ENCODE assay signal across 28 cellular contexts in genomic region chr5:1730487-1730847, GRCh38.
DNase-seq lines count a peak whose midpoint lies in the region; TF ChIP-seq lines count a peak whose summit lies in the region.
"Had no signal": no experiment of that assay in that cellular context is flagged by ENCODE, and none has a peak within 500 bp of the region (broad histone marks: within the 10 kb centered on the region; RNA-seq: fewer than 3 reads in every experiment).

No MANE protein-coding gene starts in this region.

- no peaks in the 10 kb centered on the region for H3K79me2 ChIP-seq in osteoblast (ENCODE audit: insufficient read depth, low read length)
- no peaks in the 10 kb centered on the region for H3K79me2 ChIP-seq in GM23248 (ENCODE audit: insufficient read depth)

- H4K20me1 ChIP-seq in BLaER1 = no peaks in the 10 kb centered on the region
- no peaks in the 10 kb centered on the region for H4K20me1 ChIP-seq in osteoblast (ENCODE audit: insufficient read depth, low read length)
- no peaks in the 10 kb centered on the region for H4K20me1 ChIP-seq in GM23248 (ENCODE audit: insufficient read depth)

- H3K27me3 ChIP-seq in BLaER1 (no peaks in the 10 kb centered on the region), osteoblast (ENCODE audit: insufficient read depth, low read length) (no peaks in the 10 kb centered on the region), GM23248 (replicated peaks; ENCODE audit: insufficient read depth) (no peaks in the 10 kb centered on the region; the same call in 1 of the 2 replicates)
- H3K27me3 ChIP-seq: brain microvascular endothelial cell, upper lobe of left lung had no signal

- H3K36me3 ChIP-seq in BLaER1 = no peaks in the 10 kb centered on the region
- no peaks in the 10 kb centered on the region for H3K36me3 ChIP-seq in osteoblast (ENCODE audit: insufficient read depth, low read length)
- no peaks in the 10 kb centered on the region for H3K36me3 ChIP-seq in GM23248 (ENCODE audit: low read depth)
- H3K36me3 ChIP-seq: brain microvascular endothelial cell, upper lobe of left lung had no signal

- no peak overlapping the region for H3K9ac ChIP-seq in BLaER1
- H3K9ac ChIP-seq in GM23248 = no peak overlapping the region

- H3K4me2 ChIP-seq in BLaER1 (peak overlapping the region; percentile 69), osteoblast (ENCODE audit: insufficient read depth, low read length) (no peak overlapping the region), GM23248 (ENCODE audit: unreplicated experiment) (no peak overlapping the region)

- H2AFZ ChIP-seq in osteoblast (ENCODE audit: low read length) (no peak overlapping the region), GM23248 (no peak overlapping the region)

- H3F3A ChIP-seq in GM23248 (ENCODE audit: insufficient read depth) = no peaks in the 10 kb centered on the region

- H3K4me3 ChIP-seq in BLaER1 (no peak overlapping the region), osteoblast (ENCODE audit: insufficient read depth, low read length) (no peak overlapping the region), GM23248 (no peak overlapping the region)
- H3K4me3 ChIP-seq: SK-N-MC, upper lobe of left lung had no signal

- 60% methylated on average over 6 to 7 of the region's 7 CpGs for WGBS in GM23248 (ENCODE audit: low coverage in 1 of 2, low lambda C conversion rate in 2 of 2, missing lambda C conversion rate in 2 of 2), 2 experiments

- no peaks in the 10 kb centered on the region for H3K9me2 ChIP-seq in GM23248 (ENCODE audit: insufficient read depth)

- DNase-seq in NCI-H748 (lab: John Stamatoyannopoulos, UW; ENCODE audit: unreplicated experiment) (peak; percentile 45), NCI-H748 treated with DMSO at 0.1 percent for 48 hours (lab: John Stamatoyannopoulos, UW) (no peak), ecto neural progenitor cell (ENCODE audit: low spot score) (peak; percentile 27), osteoblast (ENCODE audit: insufficient read length, low spot score, missing footprints) (peak; percentile 8), NCI-H1436 treated with DMSO at 0.1 percent for 48 hours (lab: John Stamatoyannopoulos, UW) (no peak), COR-L47 (lab: John Stamatoyannopoulos, UW) (no peak), GM23248 (no peak)
- DNase-seq: 8988T; activated CD4-positive, CD25-positive, alpha-beta regulatory T cell; activated naive CD4-positive, alpha-beta T cell treated with Interleukin-2 at 50 U/mL for 16 hours; amniotic stem cell; brain microvascular endothelial cell; CD4-positive, CD25-positive, alpha-beta regulatory T cell; effector CD8-positive, alpha-beta T cell; EL; hippocampal formation; KBM-7; left colon; NCI-H1092 treated with DMSO at 0.1 percent for 48 hours; NCI-H187 treated with DMSO at 0.1 percent for 48 hours; NCI-H510A treated with DMSO at 0.1 percent for 48 hours; NK-92 treated with Interleukin-12 subunit alpha and Interleukin-12 subunit beta, amount 100 ng/mL, for 24 hours; PC-3; stimulated activated CD4-positive, alpha-beta T cell treated with anti-CD3 and anti-CD28 coated beads, Interleukin-15, amount 100 ng/mL, for 24 hours; substantia nigra had no signal

- in situ Hi-C loops in GM23248 (cut with MboI) = no loop called here

- TF ChIP-seq CTCF in osteoblast (IDR thresholded peaks at IDR 0.05; ENCODE audit: extremely low read depth, low read depth, low read length) = no peak

- H3K4me1 ChIP-seq in BLaER1 (peaks cover 11% of the 10 kb centered on the region), osteoblast (ENCODE audit: insufficient read depth, low read length) (no peaks in the 10 kb centered on the region), GM23248 (ENCODE audit: insufficient read depth) (no peaks in the 10 kb centered on the region)
- H3K4me1 ChIP-seq: upper lobe of left lung had no signal

- H3K27ac ChIP-seq in BLaER1 = 0 out of 2 replicates have a peak overlapping the region, but pooled peaks have one; percentile 22
- H3K27ac ChIP-seq in osteoblast (ENCODE audit: low read depth, low read length) = no peak overlapping the region
- H3K27ac ChIP-seq in GM23248 = no peak overlapping the region
- H3K27ac ChIP-seq: brain microvascular endothelial cell, SK-N-MC, upper lobe of left lung had no signal

- H3K9me3 ChIP-seq in BLaER1 = no peaks in the 10 kb centered on the region
- no peaks in the 10 kb centered on the region for H3K9me3 ChIP-seq in osteoblast (ENCODE audit: low read depth, low read length)
- no peaks in the 10 kb centered on the region for H3K9me3 ChIP-seq in GM23248 (ENCODE audit: low read depth)
- H3K9me3 ChIP-seq: upper lobe of left lung had no signal

Comparison
In these comparisons a context has a peak if more than half of its experiments do, and no peak if none do; other contexts are left out.
1. DNase-seq: peak in NCI-H748 (single experiment), ecto neural progenitor cell (single experiment) and osteoblast (single experiment); none in NCI-H748 treated with DMSO at 0.1 percent for 48 hours (single experiment), NCI-H1436 treated with DMSO at 0.1 percent for 48 hours (single experiment), COR-L47 (single experiment) and GM23248 (single experiment).